Comparison of ENCODE assay signal across 8 cellular contexts in the genomic region with DNA sequence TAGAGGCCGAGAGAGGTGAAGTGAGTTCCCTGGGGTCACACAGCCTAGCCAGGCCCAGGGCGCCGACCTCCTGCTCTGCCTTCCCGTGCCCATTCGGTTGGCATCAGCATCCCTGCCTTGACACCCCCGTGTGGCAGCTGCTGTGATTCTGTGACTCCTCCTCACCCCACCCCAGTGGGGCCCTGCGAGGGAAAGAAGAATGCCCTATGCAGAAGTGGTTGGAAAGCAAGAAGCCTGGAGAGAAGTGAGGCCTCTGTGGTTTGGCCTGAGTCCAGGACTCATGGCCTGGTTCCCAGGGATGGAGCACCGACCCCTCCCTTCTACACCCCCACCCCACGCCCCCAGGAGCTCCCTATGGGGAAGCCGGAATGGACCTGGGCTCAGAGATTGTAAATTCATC.
DNase-seq lines count a peak whose midpoint lies in the region; ATAC-seq, FAIRE-seq and TF ChIP-seq lines count a peak whose summit lies in the region.

No MANE protein-coding gene starts in this region.

- intact Hi-C loops in kidney (cut with DNase I): loop anchor here (5.0 to 10.0 kb wide), 2 partner anchors 50 to 102 kb away; no protein-coding TSS in a partner anchor

- H3K27ac Mint-ChIP-seq in activated T-helper 17 cell treated with anti-CD3 and anti-CD28 coated beads, Interleukin-2, amount 50 U/mL, for 72 hours: peak overlapping the region; percentile 81

- no peak for TF ChIP-seq CTCF in kidney (IDR thresholded peaks at IDR 0.05; ENCODE audit: borderline replicate concordance, extremely low read depth, insufficient read depth)
- no peak for TF ChIP-seq CTCF in MM.1S (IDR thresholded peaks at IDR 0.05; ENCODE audit: low read length)

- peak; percentile 50 for DNase-seq in Ammon's horn (ENCODE audit: low spot score)
- peak; percentile 71 for DNase-seq in Karpas-422
- DNase-seq in left lobe of liver (ENCODE audit: low spot score): no peak
- DNase-seq in kidney: no peak
- no peak for DNase-seq in MM.1S
- DNase-seq in activated CD4-positive, alpha-beta T cell treated with anti-CD3 and anti-CD28 coated beads, Interleukin-2, amount 50 U/mL, for 4 hours: no peak

- H3K4me3 ChIP-seq in Karpas-422 (ENCODE audit: low read length) (peak overlapping the region; percentile 39; the same call in 1 of the 2 replicates), kidney (ENCODE audit: low read length in 2 of 2) (no peak overlapping the region), MM.1S (ENCODE audit: low read length) (no peak overlapping the region)

- peak overlapping the region; percentile 100 for H3K27ac ChIP-seq in Karpas-422 (ENCODE audit: low read length)
- H3K27ac ChIP-seq in kidney (ENCODE audit: low read depth in 2 of 2, low read length in 2 of 2): no peak overlapping the region
- H3K27ac ChIP-seq in MM.1S (ENCODE audit: low read length): no peak overlapping the region

- no peaks in the 10 kb centered on the region for H3K27me3 Mint-ChIP-seq in activated T-helper 17 cell treated with anti-CD3 and anti-CD28 coated beads, Interleukin-2, amount 50 U/mL, for 72 hours

- H3K4me3 Mint-ChIP-seq in activated T-helper 17 cell treated with anti-CD3 and anti-CD28 coated beads, Interleukin-2, amount 50 U/mL, for 72 hours: peak overlapping the region; percentile 94

- FAIRE-seq in kidney (lab: Jason Lieb, UNC): no peak

- no peaks in the 10 kb centered on the region for H3K9me2 ChIP-seq in Karpas-422 (replicated peaks; ENCODE audit: insufficient read depth, low read length)
- no peaks in the 10 kb centered on the region for H3K9me2 ChIP-seq in MM.1S (replicated peaks; ENCODE audit: insufficient read depth, low read length)

- peaks cover 34% of the 10 kb centered on the region for H3K36me3 Mint-ChIP-seq in activated T-helper 17 cell treated with anti-CD3 and anti-CD28 coated beads, Interleukin-2, amount 50 U/mL, for 72 hours (ENCODE audit: low read depth)

- H2AFZ ChIP-seq in Karpas-422 (ENCODE audit: low read length) (no peak overlapping the region), MM.1S (ENCODE audit: low read length) (no peak overlapping the region)

- ATAC-seq in activated T-helper 17 cell treated with anti-CD3 and anti-CD28 coated beads, Interleukin-2, amount 50 U/mL, for 72 hours (replicated peaks): no peak
- ATAC-seq in left lobe of liver: peak; percentile 9
- no peak for ATAC-seq in GM19455 (IDR thresholded peaks at IDR 0.05; ENCODE audit: unreplicated experiment)

- H3K9me3 Mint-ChIP-seq in activated T-helper 17 cell treated with anti-CD3 and anti-CD28 coated beads, Interleukin-2, amount 50 U/mL, for 72 hours: no peaks in the 10 kb centered on the region

- H3K9me3 ChIP-seq in Karpas-422 (ENCODE audit: low read length) (no peaks in the 10 kb centered on the region), kidney (ENCODE audit: control insufficient read depth in 1 of 2, low read length in 2 of 2) (no peaks in the 10 kb centered on the region), MM.1S (replicated peaks; ENCODE audit: insufficient read depth, low read length) (no peaks in the 10 kb centered on the region)

- H3K27me3 ChIP-seq in Karpas-422 (ENCODE audit: low read length) (no peaks in the 10 kb centered on the region), MM.1S (replicated peaks; ENCODE audit: insufficient read depth, low read length) (no peaks in the 10 kb centered on the region)

- peaks cover 57% of the 10 kb centered on the region for H3K4me1 Mint-ChIP-seq in activated T-helper 17 cell treated with anti-CD3 and anti-CD28 coated beads, Interleukin-2, amount 50 U/mL, for 72 hours

- H3K4me2 ChIP-seq in Karpas-422 (ENCODE audit: low read depth, low read length, poor library complexity, severe bottlenecking): peak overlapping the region; percentile 74
- H3K4me2 ChIP-seq in MM.1S (ENCODE audit: low read depth, low read length): no peak overlapping the region

- H3K4me1 ChIP-seq in Karpas-422 (ENCODE audit: low read length): peaks cover 56% of the 10 kb centered on the region
- peaks cover 18 to 66% of the 10 kb centered on the region in 2 donors for H3K4me1 ChIP-seq in kidney (ENCODE audit: control insufficient read depth in 1 of 2, insufficient read depth in 1 of 2, low read depth in 1 of 2, low read length in 2 of 2)
- peaks cover 35% of the 10 kb centered on the region for H3K4me1 ChIP-seq in MM.1S (ENCODE audit: low read length)

- H3K36me3 ChIP-seq in Karpas-422 (ENCODE audit: insufficient read depth, low read length) (no peaks in the 10 kb centered on the region), kidney (ENCODE audit: control insufficient read depth in 1 of 2, insufficient read depth in 2 of 2, low read length in 2 of 2) (peaks cover 0 to 17% of the 10 kb centered on the region in 2 donors), MM.1S (replicated peaks; ENCODE audit: insufficient read depth, low read length) (no peaks in the 10 kb centered on the region)

- peak overlapping the region; percentile 82 for H3K9ac ChIP-seq in Karpas-422 (ENCODE audit: low read length)
- no peak overlapping the region for H3K9ac ChIP-seq in kidney (ENCODE audit: low read length in 2 of 2)
- no peak overlapping the region for H3K9ac ChIP-seq in MM.1S (ENCODE audit: low read length)

- no peaks in the 10 kb centered on the region for H3K79me2 ChIP-seq in Karpas-422 (ENCODE audit: low read length)
- H3K79me2 ChIP-seq in MM.1S (ENCODE audit: low read length): peaks cover 79% of the 10 kb centered on the region

- H4K20me1 ChIP-seq in Karpas-422 (ENCODE audit: insufficient read depth, low read depth, low read length) (no peaks in the 10 kb centered on the region), MM.1S (ENCODE audit: insufficient read depth, low read length) (no peaks in the 10 kb centered on the region)

- H3F3A ChIP-seq in MM.1S (ENCODE audit: insufficient read depth, low read length): peaks cover 40% of the 10 kb centered on the region

Comparison
In these comparisons a context has a peak if more than half of its experiments do, and no peak if none do; other contexts are left out.
1. DNase-seq: peak in Ammon's horn (single experiment) and Karpas-422 (single experiment); none in left lobe of liver (single experiment), kidney (single experiment), MM.1S (single experiment) and activated CD4-positive, alpha-beta T cell treated with anti-CD3 and anti-CD28 coated beads, Interleukin-2, amount 50 U/mL, for 4 hours (0 of 2).